In genomic region chr10:27526242-27526641, GRCh38 we compare ENCODE assay signal across 17 cellular contexts.
"Had no signal": no experiment of that assay in that cellular context is flagged by ENCODE, and none has a peak within 500 bp of the region (broad histone marks: within the 10 kb centered on the region; RNA-seq: fewer than 3 reads in every experiment).

No MANE protein-coding gene starts in this region.

- H3K27me3 Mint-ChIP-seq: activated CD4-positive, alpha-beta memory T cell treated with anti-CD3 and anti-CD28 coated beads for 36 hours; memory B cell had no signal

- H3K27ac ChIP-seq: brain microvascular endothelial cell, ovary, tibial artery had no signal

- DNase-seq: activated CD4-positive, alpha-beta memory T cell treated with anti-CD3 and anti-CD28 coated beads for 36 hours; activated CD4-positive, alpha-beta T cell treated with anti-CD3 and anti-CD28 coated beads for 1 hour; activated effector memory CD4-positive, alpha-beta T cell treated with anti-CD3 and anti-CD28 coated beads, Interleukin-2, amount 50 U/mL, for 16 hours; activated T-cell treated with anti-CD3 and anti-CD28 coated beads, Interleukin-2, amount 50 U/mL, for 4 hours; brain microvascular endothelial cell; cerebellar nuclear complex; dermis blood vessel endothelial cell; head of caudate nucleus; left cardiac atrium; ovary; retina; SW 1271; tibial artery had no signal

- H3K27ac Mint-ChIP-seq: activated naive CD4-positive, alpha-beta T cell treated with anti-CD3 and anti-CD28 coated beads, Interleukin-2, amount 50 U/mL, for 72 hours; memory B cell had no signal

- H3K27me3 ChIP-seq: brain microvascular endothelial cell, ovary, tibial artery had no signal

- H3K9me3 ChIP-seq: ovary, tibial artery had no signal

- H3K36me3 ChIP-seq: brain microvascular endothelial cell, ovary, tibial artery had no signal

- H3K4me3 ChIP-seq: ovary, skin epidermis, tibial artery had no signal

- ATAC-seq: activated naive CD4-positive, alpha-beta T cell treated with anti-CD3 and anti-CD28 coated beads, Interleukin-2, amount 50 U/mL, for 72 hours; activated T-cell treated with anti-CD3 and anti-CD28 coated beads, Interleukin-2, amount 50 U/mL, for 4 hours had no signal

- H3K4me3 Mint-ChIP-seq: activated CD4-positive, alpha-beta memory T cell treated with anti-CD3 and anti-CD28 coated beads for 36 hours; activated T-cell treated with anti-CD3 and anti-CD28 coated beads, Interleukin-2, amount 50 U/mL, for 4 hours; memory B cell had no signal

- H3K9me3 Mint-ChIP-seq: activated CD4-positive, alpha-beta memory T cell treated with anti-CD3 and anti-CD28 coated beads for 36 hours; activated naive CD4-positive, alpha-beta T cell treated with anti-CD3 and anti-CD28 coated beads, Interleukin-2, amount 50 U/mL, for 72 hours; activated T-cell treated with anti-CD3 and anti-CD28 coated beads, Interleukin-2, amount 50 U/mL, for 4 hours; memory B cell; T-helper 2 cell treated with Interferon-gamma antibody and Interleukin-4, amounts not matched to agents 5 μg/mL and 100 μg/mL, for 36 hours had no signal
